In genomic region chr4:151403656-151404055, GRCh38 we compare ENCODE assay signal across 1 cellular context.
TF ChIP-seq lines count a peak whose summit lies in the region.

No MANE protein-coding gene starts in this region.

TF ChIP-seq in K562, 482 proteins besides CTCF, POLR2A, EP300 and RAD21:
- TF ChIP-seq NR1H2 (CRISPR knock-in tag; IDR thresholded peaks at IDR 0.05) (no peak), SPI1 (IDR thresholded peaks at IDR 0.05; ENCODE audit: borderline replicate concordance, low read depth, low read length) (peak; percentile 24; the same call in 1 of the 2 replicates), ZNF75A (CRISPR knock-in tag; IDR thresholded peaks at IDR 0.05) (no peak), GABPB2 (CRISPR knock-in tag; conservative IDR thresholded peaks at IDR 0.05) (no peak)
